22 cellular contexts compared by ENCODE assay signal in genomic region chr10:63054889-63055606, GRCh38.
"Had no signal": no experiment of that assay in that cellular context is flagged by ENCODE, and none has a peak within 500 bp of the region (broad histone marks: within the 10 kb centered on the region; RNA-seq: fewer than 3 reads in every experiment).

No MANE protein-coding gene starts in this region.

- H3K27ac Mint-ChIP-seq: activated CD8-positive, alpha-beta memory T cell treated with anti-CD3 and anti-CD28 coated beads, Interleukin-2, amount 10 ng/mL, durations not matched to agents 7 days and 5 days; activated naive CD8-positive, alpha-beta T cell treated with anti-CD3 and anti-CD28 coated beads, Interleukin-2, amount 10 ng/mL, durations not matched to agents 7 days and 5 days; dendritic cell treated with granulocyte-macrophage colony-stimulating factor and Interleukin-4, amounts not matched to agents 40 ng/mL and 50 ng/mL, for 4 days; immature natural killer cell; T-helper 2 cell treated with Interferon-gamma antibody and Interleukin-4, amounts not matched to agents 5 μg/mL and 100 μg/mL, for 36 hours had no signal

- H3K4me1 Mint-ChIP-seq: activated naive CD8-positive, alpha-beta T cell treated with anti-CD3 and anti-CD28 coated beads, Interleukin-2, amount 10 ng/mL, durations not matched to agents 7 days and 5 days; immature natural killer cell had no signal

- H3K9me3 ChIP-seq: gastrocnemius medialis, heart left ventricle, psoas muscle, right lobe of liver, stomach, thoracic aorta had no signal

- DNase-seq: activated CD4-positive, CD25-positive, alpha-beta regulatory T cell; activated CD8-positive, alpha-beta memory T cell treated with anti-CD3 and anti-CD28 coated beads, Interleukin-2, amount 10 ng/mL, durations not matched to agents 7 days and 5 days; activated gamma-delta T cell; activated naive CD8-positive, alpha-beta T cell treated with anti-CD3 and anti-CD28 coated beads, Interleukin-2, amount 10 ng/mL, durations not matched to agents 7 days and 5 days; activated T-cell treated with anti-CD3 and anti-CD28 coated beads, Interleukin-2, amount 50 U/mL, for 1 hour; aorta; effector memory CD4-positive, alpha-beta T cell; gastrocnemius medialis; heart left ventricle; immature natural killer cell; midbrain; psoas muscle; right lobe of liver; stimulated activated CD4-positive, alpha-beta T cell treated with anti-CD3 and anti-CD28 coated beads, Interleukin-4, amount 100 ng/mL, for 4 hours; stimulated activated CD8-positive, alpha-beta memory T cell treated with anti-CD3 and anti-CD28 coated beads, Interleukin-4, amount 100 ng/mL, for 48 hours; stomach had no signal

- H3K4me3 ChIP-seq: gastrocnemius medialis, heart left ventricle, lung, psoas muscle, right lobe of liver, smooth muscle cell, stomach, thoracic aorta had no signal

- H3K4me1 ChIP-seq: heart left ventricle, psoas muscle, right lobe of liver, stomach had no signal

- H3K9me3 Mint-ChIP-seq: dendritic cell treated with granulocyte-macrophage colony-stimulating factor and Interleukin-4, amounts not matched to agents 40 ng/mL and 50 ng/mL, for 4 days; immature natural killer cell; T-helper 2 cell treated with Interferon-gamma antibody and Interleukin-4, amounts not matched to agents 5 μg/mL and 100 μg/mL, for 36 hours had no signal

- H3K36me3 Mint-ChIP-seq: activated CD8-positive, alpha-beta memory T cell treated with anti-CD3 and anti-CD28 coated beads, Interleukin-2, amount 10 ng/mL, durations not matched to agents 7 days and 5 days; activated naive CD8-positive, alpha-beta T cell treated with anti-CD3 and anti-CD28 coated beads, Interleukin-2, amount 10 ng/mL, durations not matched to agents 7 days and 5 days had no signal

- H3K4me3 Mint-ChIP-seq: activated CD8-positive, alpha-beta memory T cell treated with anti-CD3 and anti-CD28 coated beads, Interleukin-2, amount 10 ng/mL, durations not matched to agents 7 days and 5 days; activated naive CD8-positive, alpha-beta T cell treated with anti-CD3 and anti-CD28 coated beads, Interleukin-2, amount 10 ng/mL, durations not matched to agents 7 days and 5 days; dendritic cell treated with granulocyte-macrophage colony-stimulating factor and Interleukin-4, amounts not matched to agents 40 ng/mL and 50 ng/mL, for 4 days; immature natural killer cell; neural crest cell; T-helper 2 cell treated with Interferon-gamma antibody and Interleukin-4, amounts not matched to agents 5 μg/mL and 100 μg/mL, for 36 hours had no signal

- H3K36me3 ChIP-seq: gastrocnemius medialis, heart left ventricle, right lobe of liver, stomach, thoracic aorta had no signal

- ATAC-seq: activated CD8-positive, alpha-beta memory T cell treated with anti-CD3 and anti-CD28 coated beads, Interleukin-2, amount 10 ng/mL, durations not matched to agents 7 days and 5 days; gastrocnemius medialis; heart left ventricle; psoas muscle; right lobe of liver had no signal

- H3K27me3 ChIP-seq: gastrocnemius medialis, right lobe of liver, stomach had no signal
